In genomic region chr1:157363660-157364140, GRCh38 we compare ENCODE assay signal across 8 cellular contexts.
DNase-seq lines count a peak whose midpoint lies in the region; ATAC-seq and TF ChIP-seq lines count a peak whose summit lies in the region.

No MANE protein-coding gene starts in this region.

- no peaks in the 10 kb centered on the region for H4K20me1 ChIP-seq in PC-9 (ENCODE audit: insufficient read depth)

- H3K9me3 ChIP-seq in PC-9 (ENCODE audit: insufficient read depth, low read depth) (no peaks in the 10 kb centered on the region), uterus (no peaks in the 10 kb centered on the region)

- no TSS peak for BruUV-seq in PC-9 (replicated peaks; lab: Mats Ljungman, UMichigan)

- TF ChIP-seq CTCF in AG09309 (IDR thresholded peaks at IDR 0.05; ENCODE audit: control insufficient read depth, insufficient read depth, low read depth, low read length, missing control alignments) (peak; percentile 82), GM12875 (IDR thresholded peaks at IDR 0.05; ENCODE audit: borderline replicate concordance, insufficient read depth, low read depth, low read length) (peak; percentile 73), PC-9 (conservative IDR thresholded peaks at IDR 0.05) (peak; percentile 60), epithelial cell of proximal tubule (conservative IDR thresholded peaks at IDR 0.05; ENCODE audit: low read depth, low read length) (peak; percentile 82), uterus (IDR thresholded peaks at IDR 0.05) (peak in 1 of 4 experiments; percentile 22)

- POLR2A ChIA-PET in PC-9 (lab: Charles Lee; ENCODE audit: unreplicated experiment), result no interaction called here

- peak; percentile 66 for ATAC-seq in HG03045 (IDR thresholded peaks at IDR 0.05; ENCODE audit: unreplicated experiment)

- no peak for TF ChIP-seq POLR2A in uterus (IDR thresholded peaks at IDR 0.05)

- DNase-seq in AG09309 (ENCODE audit: low read depth), result no peak
- DNase-seq in PC-9, result no peak
- DNase-seq in epithelial cell of proximal tubule (ENCODE audit: low read depth), result no peak
- peak; percentile 19 for DNase-seq in pons (ENCODE audit: low spot score)
- no peak for DNase-seq in uterus
- no peak for DNase-seq in T-helper 9 cell

- no peaks in the 10 kb centered on the region for H3K9me2 ChIP-seq in PC-9 (ENCODE audit: insufficient read depth)

- H3K27ac ChIP-seq in PC-9, result no peak overlapping the region
- no peak overlapping the region for H3K27ac ChIP-seq in uterus

- H3K79me2 ChIP-seq in PC-9 (ENCODE audit: low read depth), result no peaks in the 10 kb centered on the region

- no peaks in the 10 kb centered on the region for H3K36me3 ChIP-seq in PC-9 (ENCODE audit: low read depth)
- no peaks in the 10 kb centered on the region for H3K36me3 ChIP-seq in uterus

- H3K27me3 ChIP-seq in PC-9 (ENCODE audit: insufficient read depth, low read depth) (no peaks in the 10 kb centered on the region), uterus (no peaks in the 10 kb centered on the region)

- no peak overlapping the region for H2AFZ ChIP-seq in PC-9

- intact Hi-C loops in PC-9 (cut with micrococcal nuclease; ENCODE audit: unreplicated experiment), result loop anchor here (10.0 kb wide), 1 partner anchor 169 kb away; no protein-coding TSS in a partner anchor
- intact Hi-C loops in uterus (cut with DNase I; ENCODE audit: low total_unique reads), result loop anchor here (10.0 kb wide), 1 partner anchor 131 kb away; no protein-coding TSS in a partner anchor

- CTCF ChIA-PET in PC-9 (lab: Charles Lee), result interaction anchor here (0.7 kb wide), 1 partner anchor 414 kb away, joined by 3 read pairs; no protein-coding TSS in a partner anchor

- H3K4me1 ChIP-seq in PC-9 (replicated peaks; ENCODE audit: insufficient read depth) (no peaks in the 10 kb centered on the region), uterus (no peaks in the 10 kb centered on the region)

- no peak overlapping the region for H3K4me3 ChIP-seq in AG09309 (ENCODE audit: control insufficient read depth, low read depth, low read length)
- H3K4me3 ChIP-seq in GM12875 (ENCODE audit: low read depth, low read length), result no peak overlapping the region
- no peak overlapping the region for H3K4me3 ChIP-seq in PC-9
- H3K4me3 ChIP-seq in epithelial cell of proximal tubule (ENCODE audit: low read depth, low read length), result no peak overlapping the region
- H3K4me3 ChIP-seq in uterus, result no peak overlapping the region

- H3K4me2 ChIP-seq in PC-9, result no peak overlapping the region

- no peaks in the 10 kb centered on the region for H3F3A ChIP-seq in PC-9 (ENCODE audit: insufficient read depth, low read depth)
